ENCODE assay signal across 9 cellular contexts in genomic region chr6:31689249-31690110, GRCh38. TPM values are rescaled to one million over a fixed set of nuclear protein-coding genes. Genes with fewer than 3 reads are reported as not detected.
DNase-seq lines count a peak whose midpoint lies in the region; TF ChIP-seq lines count a peak whose summit lies in the region.
"Had no signal": no experiment of that assay in that cellular context is flagged by ENCODE, and none has a peak within 500 bp of the region (broad histone marks: within the 10 kb centered on the region; RNA-seq: fewer than 3 reads in every experiment).

No MANE protein-coding gene starts in this region.

- no peaks in the 10 kb centered on the region for H3K36me3 ChIP-seq in MG63

- H3K27ac ChIP-seq in RWPE1 = peak overlapping the region; percentile 52

- no peak; the same call in 1 of the 2 replicates for TF ChIP-seq CTCF in RWPE1 (conservative IDR thresholded peaks at IDR 0.05; ENCODE audit: low read depth)
- TF ChIP-seq CTCF in fibroblast of mammary gland (conservative IDR thresholded peaks at IDR 0.05; ENCODE audit: control insufficient read depth, insufficient read depth, low read depth, low read length) = peak; percentile 45

- no peaks in the 10 kb centered on the region for H3K27me3 ChIP-seq in MG63

- H3K9me3 ChIP-seq in MG63 = no peaks in the 10 kb centered on the region

- H3K4me3 Mint-ChIP-seq in stimulated activated naive CD8-positive, alpha-beta T cell treated with anti-CD3 and anti-CD28 coated beads, Interleukin-15, Interleukin-2, amounts not matched to agents 100 ng/mL and 50 ng/mL, for 24 hours = no peak overlapping the region

- peak; percentile 14 for DNase-seq in activated naive CD4-positive, alpha-beta T cell treated with Interleukin-2 at 50 U/mL for 16 hours
- DNase-seq in activated naive CD4-positive, alpha-beta T cell (lab: John Stamatoyannopoulos, UW) = no peak
- DNase-seq in RWPE1 (ENCODE audit: low spot score) (no peak), fibroblast of mammary gland (ENCODE audit: low read depth) (no peak), DMS 273 treated with DMSO at 0.1 percent for 48 hours (lab: John Stamatoyannopoulos, UW) (no peak), MG63 (no peak), NCI-H146 treated with DMSO at 0.1 percent for 48 hours (lab: John Stamatoyannopoulos, UW; ENCODE audit: unreplicated experiment) (no peak)
- DNase-seq: NCI-H524 treated with DMSO at 0.1 percent for 48 hours had no signal

- peaks cover 16% of the 10 kb centered on the region for H3K4me1 Mint-ChIP-seq in stimulated activated naive CD8-positive, alpha-beta T cell treated with anti-CD3 and anti-CD28 coated beads, Interleukin-15, Interleukin-2, amounts not matched to agents 100 ng/mL and 50 ng/mL, for 24 hours (ENCODE audit: low read depth)

- H3K9me3 Mint-ChIP-seq in stimulated activated naive CD8-positive, alpha-beta T cell treated with anti-CD3 and anti-CD28 coated beads, Interleukin-15, Interleukin-2, amounts not matched to agents 100 ng/mL and 50 ng/mL, for 24 hours = no peaks in the 10 kb centered on the region

- H3K27me3 Mint-ChIP-seq in stimulated activated naive CD8-positive, alpha-beta T cell treated with anti-CD3 and anti-CD28 coated beads, Interleukin-15, Interleukin-2, amounts not matched to agents 100 ng/mL and 50 ng/mL, for 24 hours = no peaks in the 10 kb centered on the region

- POLR2A ChIA-PET in RWPE1 (lab: Yijun Ruan, JAX; ENCODE audit: low non-redundant PET) = no interaction called here

- peaks cover 33% of the 10 kb centered on the region for H3K36me3 Mint-ChIP-seq in stimulated activated naive CD8-positive, alpha-beta T cell treated with anti-CD3 and anti-CD28 coated beads, Interleukin-15, Interleukin-2, amounts not matched to agents 100 ng/mL and 50 ng/mL, for 24 hours (ENCODE audit: low read depth)

- H3K4me3 ChIP-seq in fibroblast of mammary gland (ENCODE audit: control insufficient read depth, low read depth, low read length) (no peak overlapping the region), MG63 (no peak overlapping the region)

- CTCF ChIA-PET in RWPE1 (lab: Yijun Ruan, JAX) = interaction anchor here (0.6 kb wide), 1 partner anchor 10 kb away, joined by 3 read pairs; no protein-coding TSS in a partner anchor

- H3K27ac Mint-ChIP-seq in stimulated activated naive CD8-positive, alpha-beta T cell treated with anti-CD3 and anti-CD28 coated beads, Interleukin-15, Interleukin-2, amounts not matched to agents 100 ng/mL and 50 ng/mL, for 24 hours = peak overlapping the region; percentile 49

RNA-seq across cellular contexts. Expression of gene LY6G5C, which starts 8.6 kb away (rescaled TPM):
- not detected in 2 replicates for total RNA-seq in MG63 (2014; rRNA removed; shearing (Covaris generic); ENCODE audit: low replicate concordance)

RNA-seq across cellular contexts. Expression of gene ABHD16A, which starts 13.6 kb away (rescaled TPM):
- total RNA-seq in MG63 (2014; rRNA removed; shearing (Covaris generic); ENCODE audit: low replicate concordance) = 19.4 and 43.4 TPM in 2 replicates

RNA-seq across cellular contexts. Expression of gene LY6G6F, which starts 17.2 kb away (rescaled TPM):
- total RNA-seq in MG63 (2014; rRNA removed; shearing (Covaris generic); ENCODE audit: low replicate concordance) = not detected in 2 replicates

RNA-seq across cellular contexts. Expression of gene LY6G5B, which starts 19.7 kb away (rescaled TPM):
- total RNA-seq in MG63 (2014; rRNA removed; shearing (Covaris generic); ENCODE audit: low replicate concordance) = 0.42 and 1.1 TPM in 2 replicates

RNA-seq across cellular contexts. Expression of gene CSNK2B, which starts 23.6 kb away (rescaled TPM):
- 88.8 and 99.8 TPM in 2 replicates for total RNA-seq in MG63 (2014; rRNA removed; shearing (Covaris generic); ENCODE audit: low replicate concordance)
